In the genomic region with DNA sequence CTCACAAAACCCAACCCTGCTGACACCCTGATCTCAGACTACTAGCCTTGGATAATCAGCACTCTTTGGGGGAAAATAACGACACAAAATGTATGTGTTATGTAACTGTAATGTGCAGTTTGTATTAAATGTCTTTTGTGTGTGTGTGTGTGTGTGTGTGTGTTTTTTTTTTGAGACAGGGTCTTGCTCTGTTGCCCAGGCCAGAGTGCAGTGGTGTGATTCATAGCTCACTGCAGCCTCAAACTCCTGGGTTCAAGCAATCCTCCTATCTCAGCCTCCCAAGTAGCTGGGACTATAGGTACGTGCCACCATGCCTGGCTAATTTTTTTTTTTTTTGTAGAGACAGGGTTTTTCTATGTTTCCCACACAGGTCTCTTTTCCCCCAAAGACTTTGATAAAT, we compare ENCODE assay signal across 2 cellular contexts. TPM values are rescaled to one million over a fixed set of nuclear protein-coding genes. Genes with fewer than 3 reads are reported as not detected.
"Had no signal": no experiment of that assay in that cellular context is flagged by ENCODE, and none has a peak within 500 bp of the region (broad histone marks: within the 10 kb centered on the region; RNA-seq: fewer than 3 reads in every experiment).

No MANE protein-coding gene starts in this region.

RNA-seq across cellular contexts. Expression of gene TRIM17, which starts 51.5 kb away (rescaled TPM):
- total RNA-seq: ascending aorta had no signal
- polyA plus RNA-seq: aorta had no signal
